In genomic region chr13:71290963-71291937, GRCh38 we compare ENCODE assay signal across 1 cellular context.
TF ChIP-seq lines count a peak whose summit lies in the region.

No MANE protein-coding gene starts in this region.

TF ChIP-seq in HepG2, 621 proteins besides CTCF, POLR2A, EP300 and RAD21 (continued from another document):
- TF ChIP-seq SAP130 (CRISPR knock-in tag; IDR thresholded peaks at IDR 0.05; ENCODE audit: low read depth) = peak; percentile 32; the same call in 1 of the 2 replicates
- no peak for TF ChIP-seq SOX13 (IDR thresholded peaks at IDR 0.05)
- TF ChIP-seq SOX13 (CRISPR knock-in tag; conservative IDR thresholded peaks at IDR 0.05 in 1 of 2, IDR thresholded peaks at IDR 0.05 in 1 of 2) = no peak
- TF ChIP-seq GABPA (IDR thresholded peaks at IDR 0.05; ENCODE audit: low read depth, low read length) = no peak
- TF ChIP-seq GABPA (CRISPR knock-in tag; IDR thresholded peaks at IDR 0.05; ENCODE audit: low read depth) = peak; percentile 43; the same call in 1 of the 2 replicates
- TF ChIP-seq JDP2 (CRISPR knock-in tag; IDR thresholded peaks at IDR 0.05; ENCODE audit: borderline replicate concordance) = no peak
- TF ChIP-seq YEATS2 (CRISPR knock-in tag; IDR thresholded peaks at IDR 0.05; ENCODE audit: borderline replicate concordance) = 0 out of 2 replicates have a peak, but pooled peaks have one; percentile 12
- TF ChIP-seq KAT8 (CRISPR knock-in tag; IDR thresholded peaks at IDR 0.05) = peak; percentile 65
- TF ChIP-seq IRF2 (CRISPR knock-in tag; IDR thresholded peaks at IDR 0.05) = peak; percentile 100
- TF ChIP-seq NFYC (CRISPR knock-in tag; IDR thresholded peaks at IDR 0.05) = peak; percentile 76
- TF ChIP-seq POGZ (CRISPR knock-in tag; IDR thresholded peaks at IDR 0.05) = peak; percentile 58; the same call in 1 of the 2 replicates
- TF ChIP-seq FOXA1 (IDR thresholded peaks at IDR 0.05) = no peak
- 0 out of 2 replicates have a peak, but pooled peaks have one; percentile 33 for TF ChIP-seq FOXA1 (CRISPR knock-in tag; IDR thresholded peaks at IDR 0.05)
- no peak for TF ChIP-seq KDM5B (CRISPR knock-in tag; IDR thresholded peaks at IDR 0.05; ENCODE audit: borderline replicate concordance)
- no peak for TF ChIP-seq HOXD1 (CRISPR knock-in tag; IDR thresholded peaks at IDR 0.05)
- peak; percentile 67 for TF ChIP-seq NFYB (CRISPR knock-in tag; IDR thresholded peaks at IDR 0.05)
- TF ChIP-seq GATAD2A (CRISPR knock-in tag; IDR thresholded peaks at IDR 0.05) = 0 out of 2 replicates have a peak, but pooled peaks have one; percentile 35
TF ChIP-seq in HepG2: peak in this region for 22.
